In genomic region chr5:72816297-72817075, GRCh38 we compare ENCODE assay signal across 8 cellular contexts. TPM values are rescaled to one million over a fixed set of nuclear protein-coding genes. Genes with fewer than 3 reads are reported as not detected.
DNase-seq lines count a peak whose midpoint lies in the region; ATAC-seq lines count a peak whose summit lies in the region.

TSS of gene TNPO1 (plus strand) at chr5:72816661. CDS start at chr5:72816738, 77 bp downstream.

- H3K23ac ChIP-seq in mesendoderm (ENCODE audit: low read length): peak within 1 kb of the TSS; percentile 94

- DNase-seq in CMK (ENCODE audit: low read depth): peak; percentile 14
- peak; percentile 88 for DNase-seq in HK-2 (ENCODE audit: unreplicated experiment)
- DNase-seq in NK-92 treated with Interleukin-12 subunit alpha and Interleukin-12 subunit beta, amount 100 ng/mL, for 24 hours (lab: John Stamatoyannopoulos, UW): peak; percentile 46
- peak; percentile 50 for DNase-seq in activated CD8-positive, alpha-beta memory T cell treated with anti-CD3 and anti-CD28 coated beads, Interleukin-2, amount 50 U/mL, for 1 hour (ENCODE audit: extremely low read depth)
- DNase-seq in mesendoderm: peak; percentile 96
- DNase-seq in stimulated activated CD8-positive, alpha-beta memory T cell treated with anti-CD3 and anti-CD28 coated beads, Interleukin-12 subunit alpha, Interleukin-12 subunit beta, amount 100 ng/mL, for 4 hours (ENCODE audit: low read depth): peak; percentile 79

- WGBS in mesendoderm (ENCODE audit: extremely low coverage, insufficient coverage, low lambda C conversion rate): no CpG with 5 or more reads among the region's 93 CpGs

- H2AK5ac ChIP-seq in mesendoderm (ENCODE audit: low read length): no peak within 1 kb of the TSS

- peak within 1 kb of the TSS; percentile 97 for H3K27ac ChIP-seq in mesendoderm (ENCODE audit: low read depth, low read length)

- no peak within 1 kb of the TSS for H4K5ac ChIP-seq in mesendoderm (ENCODE audit: low read length)

- ATAC-seq in GM19455 (IDR thresholded peaks at IDR 0.05; ENCODE audit: unreplicated experiment): peak; percentile 83

- no peaks in the 10 kb centered on the region for H3K9me3 ChIP-seq in endocrine pancreas (ENCODE audit: control insufficient read depth, low read length)

- peak within 1 kb of the TSS; percentile 56 for H2BK5ac ChIP-seq in mesendoderm (ENCODE audit: low read length)

- peak within 1 kb of the TSS; percentile 100 for H3K4me3 ChIP-seq in endocrine pancreas (ENCODE audit: control insufficient read depth, insufficient read depth, low read length)
- H3K4me3 ChIP-seq in mesendoderm (ENCODE audit: low read length): peak within 1 kb of the TSS; percentile 83

- peaks cover 3% of the 10 kb centered on the region for H3K79me1 ChIP-seq in mesendoderm (ENCODE audit: low read length)

- peak within 1 kb of the TSS; percentile 83 for H3K4me2 ChIP-seq in mesendoderm (ENCODE audit: low read length)

- peak within 1 kb of the TSS; percentile 62 for H3K18ac ChIP-seq in mesendoderm (ENCODE audit: low read length)

- peak within 1 kb of the TSS; percentile 100 for H3K9ac ChIP-seq in endocrine pancreas (ENCODE audit: control insufficient read depth, insufficient read depth, low read length)
- H3K9ac ChIP-seq in mesendoderm (ENCODE audit: low read length): peak within 1 kb of the TSS; percentile 96

- H3K36me3 ChIP-seq in endocrine pancreas (ENCODE audit: control insufficient read depth, insufficient read depth, low read length): no peaks in the 10 kb centered on the region
- H3K36me3 ChIP-seq in mesendoderm (ENCODE audit: control insufficient read depth, insufficient read depth, low read length): no peaks in the 10 kb centered on the region

- H2BK120ac ChIP-seq in mesendoderm (ENCODE audit: low read depth, low read length): no peak within 1 kb of the TSS

- H3K79me2 ChIP-seq in mesendoderm (ENCODE audit: control insufficient read depth, insufficient read depth, low read length): peaks cover 6% of the 10 kb centered on the region

- H2BK15ac ChIP-seq in mesendoderm (replicated peaks; ENCODE audit: low read depth): no peak within 1 kb of the TSS

- peak within 1 kb of the TSS; percentile 41 for H3K4ac ChIP-seq in mesendoderm (ENCODE audit: low read depth, low read length)

- peaks cover 20% of the 10 kb centered on the region for H3K4me1 ChIP-seq in endocrine pancreas (ENCODE audit: control insufficient read depth, insufficient read depth, low read length)
- H3K4me1 ChIP-seq in mesendoderm (ENCODE audit: control insufficient read depth, low read depth, low read length): peaks cover 2% of the 10 kb centered on the region

- peak within 1 kb of the TSS; percentile 95 for H3K56ac ChIP-seq in mesendoderm (ENCODE audit: low read length)

- H3K27me3 ChIP-seq in endocrine pancreas (ENCODE audit: control insufficient read depth, insufficient read depth, low read length) (no peaks in the 10 kb centered on the region), mesendoderm (ENCODE audit: insufficient read depth, low read length, poor library complexity) (no peaks in the 10 kb centered on the region)

- no peak within 1 kb of the TSS for H4K8ac ChIP-seq in mesendoderm (ENCODE audit: low read depth, low read length)

RNA-seq across cellular contexts. Expression of gene TNPO1, which starts in this region (rescaled TPM):
- 124 TPM for polyA plus RNA-seq in mesendoderm (2013, experiment 1 of 2)
- 126 TPM for polyA plus RNA-seq in mesendoderm (2013, experiment 2 of 2)

Comparison
In these comparisons a context has a peak if more than half of its experiments do, and no peak if none do; other contexts are left out.
1. Peak in every context shown above with its lines: DNase-seq, ATAC-seq, H3K4me3 ChIP-seq and H3K27ac ChIP-seq.
2. DNase-seq: peak in every context shown above with its lines; median percentile 96 in mesendoderm; 88 in HK-2; 79 in stimulated activated CD8-positive, alpha-beta memory T cell treated with anti-CD3 and anti-CD28 coated beads, Interleukin-12 subunit alpha, Interleukin-12 subunit beta, amount 100 ng/mL, for 4 hours; 50 in activated CD8-positive, alpha-beta memory T cell treated with anti-CD3 and anti-CD28 coated beads, Interleukin-2, amount 50 U/mL, for 1 hour; 46 in NK-92 treated with Interleukin-12 subunit alpha and Interleukin-12 subunit beta, amount 100 ng/mL, for 24 hours; 14 in CMK.